Comparison of ENCODE assay signal across 18 cellular contexts in genomic region chr1:206804156-206804737, GRCh38. TPM values are rescaled to one million over a fixed set of nuclear protein-coding genes. Genes with fewer than 3 reads are reported as not detected.
A peak's percentile ranks its signal among the peaks of the same experiment; 100 is the strongest.
DNase-seq lines count a peak whose midpoint lies in the region; ATAC-seq, FAIRE-seq and TF ChIP-seq lines count a peak whose summit lies in the region.
"Had no signal": no experiment of that assay in that cellular context is flagged by ENCODE, and none has a peak within 500 bp of the region (broad histone marks: within the 10 kb centered on the region; RNA-seq: fewer than 3 reads in every experiment).

No MANE protein-coding gene starts in this region.

- H3K4me1 ChIP-seq in PC-3 (ENCODE audit: insufficient read depth, low read length) (peaks cover 8% of the 10 kb centered on the region; the same call in 1 of the 2 replicates), K562 (replicated peaks in 1 of 2; ENCODE audit: control insufficient read depth in 2 of 2, insufficient read depth in 2 of 2, low read length in 2 of 2) (no peaks in the 10 kb centered on the region; a peak in 1 of 5 replicates), transverse colon (peaks cover 0 to 2% (median 0%) of the 10 kb centered on the region in 4 donors)

- in situ Hi-C loops in K562 (cut with MboI): loop anchor here (5.0 kb wide), 1 partner anchor 67 kb away; no protein-coding TSS in a partner anchor
- in situ Hi-C loops in transverse colon (cut with MboI; ENCODE audit: low pct_ligation_motif_present in 1 of 4, low pct_unique_long_range_greater_than_20kb in 1 of 4, low sequenced_read_pairs in 3 of 4): loop anchor here in 1 of 4 donors (10.0 kb wide), 1 partner anchor 69 kb away; no protein-coding TSS in a partner anchor

- ATAC-seq in PC-3 (peak; percentile 63), K562 (no peak), GM21786 (IDR thresholded peaks at IDR 0.05; ENCODE audit: unreplicated experiment) (no peak), HG03460 (IDR thresholded peaks at IDR 0.05; ENCODE audit: unreplicated experiment) (no peak), HG03045 (IDR thresholded peaks at IDR 0.05; ENCODE audit: unreplicated experiment) (no peak)

- H3K27ac Mint-ChIP-seq in activated naive CD4-positive, alpha-beta T cell treated with anti-CD3 and anti-CD28 coated beads, Interleukin-2, amount 10 ng/mL, durations not matched to agents 7 days and 5 days: peak overlapping the region; percentile 86
- no peak overlapping the region for H3K27ac Mint-ChIP-seq in activated naive CD4-positive, alpha-beta T cell treated with anti-CD3 and anti-CD28 coated beads for 36 hours
- H3K27ac Mint-ChIP-seq: WTC11 had no signal

- peaks cover 71% of the 10 kb centered on the region for H3K4me1 Mint-ChIP-seq in activated naive CD4-positive, alpha-beta T cell treated with anti-CD3 and anti-CD28 coated beads, Interleukin-2, amount 10 ng/mL, durations not matched to agents 7 days and 5 days
- peaks cover 67% of the 10 kb centered on the region for H3K4me1 Mint-ChIP-seq in activated naive CD4-positive, alpha-beta T cell treated with anti-CD3 and anti-CD28 coated beads for 36 hours (ENCODE audit: low read depth)
- H3K4me1 Mint-ChIP-seq: WTC11 had no signal

- DNase-seq in activated naive CD4-positive, alpha-beta T cell treated with anti-CD3 and anti-CD28 coated beads, Interleukin-2, amount 10 ng/mL, durations not matched to agents 7 days and 5 days: no peak
- no peak for DNase-seq in activated naive CD4-positive, alpha-beta T cell treated with anti-CD3 and anti-CD28 coated beads for 36 hours
- peak; percentile 43 for DNase-seq in PC-3
- no peak for DNase-seq in K562 (ENCODE audit: extremely low read depth in 1 of 4, low spot score in 3 of 4)
- DNase-seq in transverse colon: no peak
- DNase-seq: erythroblast, NCI-H1930, NCI-H510A treated with DMSO at 0.1 percent for 48 hours, posterior cingulate gyrus, small intestine, SW 1271 had no signal

- no peak overlapping the region for H3K4me3 Mint-ChIP-seq in activated naive CD4-positive, alpha-beta T cell treated with anti-CD3 and anti-CD28 coated beads, Interleukin-2, amount 10 ng/mL, durations not matched to agents 7 days and 5 days
- H3K4me3 Mint-ChIP-seq in activated naive CD4-positive, alpha-beta T cell treated with anti-CD3 and anti-CD28 coated beads for 36 hours: no peak overlapping the region
- H3K4me3 Mint-ChIP-seq: WTC11 had no signal

- H3K4me2 ChIP-seq in PC-3 (ENCODE audit: low read length): no peak overlapping the region
- H3K4me2 ChIP-seq in K562 (ENCODE audit: insufficient read depth, low read length): no peak overlapping the region

- POLR2A ChIA-PET in PC-3 (lab: Charles Lee; ENCODE audit: unreplicated experiment): interaction anchor here (0.9 kb wide), 1 partner anchor 8 kb away, joined by 7 read pairs; no protein-coding TSS in a partner anchor
- POLR2A ChIA-PET in K562 (lab: Yijun Ruan, JAX): interaction anchor here (0.6 to 1.1 kb wide), 4 partner anchors 13 to 861 kb away, joined by 3 read pairs; partner anchors contain the start of gene SLC26A9

- H3K9ac ChIP-seq in PC-3 (ENCODE audit: low read length): no peak overlapping the region
- H3K9ac ChIP-seq in K562 (ENCODE audit: insufficient read depth in 1 of 2, low read depth in 2 of 2, low read length in 2 of 2): no peak overlapping the region

- no peaks in the 10 kb centered on the region for H3K9me2 ChIP-seq in PC-3 (replicated peaks; ENCODE audit: low read length)

- H4K20me1 ChIP-seq in PC-3 (ENCODE audit: low read length) (no peaks in the 10 kb centered on the region), K562 (replicated peaks; ENCODE audit: control insufficient read depth, insufficient read depth, low read length) (no peaks in the 10 kb centered on the region)

- H3K9me3 Mint-ChIP-seq in activated naive CD4-positive, alpha-beta T cell treated with anti-CD3 and anti-CD28 coated beads, Interleukin-2, amount 10 ng/mL, durations not matched to agents 7 days and 5 days: no peaks in the 10 kb centered on the region
- H3K9me3 Mint-ChIP-seq in activated naive CD4-positive, alpha-beta T cell treated with anti-CD3 and anti-CD28 coated beads for 36 hours: no peaks in the 10 kb centered on the region
- H3K9me3 Mint-ChIP-seq: WTC11 had no signal

- H3K27me3 ChIP-seq in PC-3 (ENCODE audit: low read length) (peaks cover 13% of the 10 kb centered on the region), K562 (ENCODE audit: control insufficient read depth in 2 of 2, insufficient read depth in 2 of 2, low read length in 2 of 2) (peaks cover 13 to 23% of the 10 kb centered on the region in 2 experiments), transverse colon (peaks cover 5% of the 10 kb centered on the region)

- no peak overlapping the region for H3K27ac ChIP-seq in PC-3 (ENCODE audit: low read length)
- H3K27ac ChIP-seq in K562 (ENCODE audit: extremely low read depth, low read depth, low read length): no peak overlapping the region
- H3K27ac ChIP-seq in transverse colon: peak overlapping the region; percentile 3 to 62 (median 50)

- H3K79me2 ChIP-seq in PC-3 (ENCODE audit: low read length): no peaks in the 10 kb centered on the region
- no peaks in the 10 kb centered on the region for H3K79me2 ChIP-seq in K562 (ENCODE audit: control insufficient read depth, insufficient read depth, low read length)

- peaks cover 45% of the 10 kb centered on the region for H3K27me3 Mint-ChIP-seq in activated naive CD4-positive, alpha-beta T cell treated with anti-CD3 and anti-CD28 coated beads, Interleukin-2, amount 10 ng/mL, durations not matched to agents 7 days and 5 days
- peaks cover 4% of the 10 kb centered on the region for H3K27me3 Mint-ChIP-seq in activated naive CD4-positive, alpha-beta T cell treated with anti-CD3 and anti-CD28 coated beads for 36 hours (ENCODE audit: low read depth)

- intact Hi-C loops in activated naive CD4-positive, alpha-beta T cell treated with anti-CD3 and anti-CD28 coated beads for 36 hours (cut with micrococcal nuclease): loop anchor here (5.0 kb wide), 3 partner anchors 212 to 752 kb away; partner anchors contain the start of genes IKBKE and RHEX
- intact Hi-C loops in PC-3 (cut with micrococcal nuclease) (loop anchor here (1.0 kb wide), 1 partner anchor 12 kb away; no protein-coding TSS in a partner anchor), K562 (cut with micrococcal nuclease) (loop anchor here (10.0 kb wide), 1 partner anchor 309 kb away; no protein-coding TSS in a partner anchor), transverse colon (cut with DNase I; ENCODE audit: low total_unique reads) (no loop called here)

- TF ChIP-seq POLR2A in K562 (conservative IDR thresholded peaks at IDR 0.05) (no peak), transverse colon (IDR thresholded peaks at IDR 0.05) (no peak)

- peaks cover 3% of the 10 kb centered on the region for H3K9me1 ChIP-seq in K562 (ENCODE audit: control insufficient read depth, insufficient read depth, low read length)

- H3K9me3 ChIP-seq in PC-3 (ENCODE audit: low read length) (no peaks in the 10 kb centered on the region), K562 (replicated peaks; ENCODE audit: control insufficient read depth, insufficient read depth, low read depth, low read length) (no peaks in the 10 kb centered on the region), transverse colon (no peaks in the 10 kb centered on the region)

- TF ChIP-seq RAD21 in K562 (CRISPR knock-in tag; conservative IDR thresholded peaks at IDR 0.05 in 1 of 2, IDR thresholded peaks at IDR 0.05 in 1 of 2): no peak

- CTCF ChIA-PET in activated naive CD4-positive, alpha-beta T cell treated with anti-CD3 and anti-CD28 coated beads, Interleukin-2, amount 10 ng/mL, durations not matched to agents 7 days and 5 days (lab: Charles Lee): interaction anchor here (1.0 to 11.6 kb wide), 14 partner anchors 9 to 173 kb away, joined by 3 to 361 read pairs (median 5); partner anchors contain the start of gene IL19
- CTCF ChIA-PET in activated naive CD4-positive, alpha-beta T cell treated with anti-CD3 and anti-CD28 coated beads for 36 hours (lab: Charles Lee): interaction anchor here (0.7 to 10.7 kb wide), 19 partner anchors 13 to 178 kb away, joined by 3 to 232 read pairs (median 5); partner anchors contain the start of genes IL10, IL19 and IL20
- CTCF ChIA-PET in PC-3 (lab: Charles Lee): interaction anchor here (1.6 kb wide), 1 partner anchor 69 kb away, joined by 8 read pairs; no protein-coding TSS in a partner anchor
- CTCF ChIA-PET in K562 (lab: Yijun Ruan, JAX; ENCODE audit: low intra/inter-chr PET ratio): no interaction called here

- FAIRE-seq in K562 (lab: Jason Lieb, UNC): no peak
- FAIRE-seq: small intestine had no signal

- no peaks in the 10 kb centered on the region for H3F3A ChIP-seq in PC-3 (ENCODE audit: low read length, unreplicated experiment)

- H3K4me3 ChIP-seq in PC-3 (ENCODE audit: low read length) (no peak overlapping the region), K562 (no peak overlapping the region), transverse colon (no peak overlapping the region)

- TF ChIP-seq EP300 in K562 (IDR thresholded peaks at IDR 0.05; ENCODE audit: low read length) (no peak), transverse colon (IDR thresholded peaks at IDR 0.05; ENCODE audit: low read depth) (no peak)

- WGBS in K562 (ENCODE audit: insufficient coverage, low coverage, missing lambda C conversion rate): 4% methylated on average over 1 of the region's 1 CpG
- 90% methylated on average over 1 of the region's 1 CpG; no CpG with 5 or more reads in 1 of the 2 donors for WGBS in transverse colon (ENCODE audit: low coverage in 1 of 2), 2 donors

- no peak overlapping the region for H2AFZ ChIP-seq in PC-3 (ENCODE audit: low read length)
- no peak overlapping the region for H2AFZ ChIP-seq in K562 (ENCODE audit: low read depth, low read length)

- H3K36me3 Mint-ChIP-seq in activated naive CD4-positive, alpha-beta T cell treated with anti-CD3 and anti-CD28 coated beads, Interleukin-2, amount 10 ng/mL, durations not matched to agents 7 days and 5 days: no peaks in the 10 kb centered on the region
- no peaks in the 10 kb centered on the region for H3K36me3 Mint-ChIP-seq in activated naive CD4-positive, alpha-beta T cell treated with anti-CD3 and anti-CD28 coated beads for 36 hours (ENCODE audit: low read depth)
- H3K36me3 Mint-ChIP-seq: WTC11 had no signal

- BruUV-seq in PC-3 (replicated peaks; lab: Mats Ljungman, UMichigan): no TSS peak
- BruUV-seq in K562 (replicated peaks; lab: Mats Ljungman, UMichigan): no TSS peak

- TF ChIP-seq CTCF in PC-3 (conservative IDR thresholded peaks at IDR 0.05; ENCODE audit: low read depth, low read length): no peak
- no peak for TF ChIP-seq CTCF in K562 (IDR thresholded peaks at IDR 0.05 in 2 of 3, conservative IDR thresholded peaks at IDR 0.05 in 1 of 3; ENCODE audit: insufficient read depth in 2 of 3, low read depth in 1 of 3, low read length in 3 of 3)
- TF ChIP-seq CTCF in transverse colon (IDR thresholded peaks at IDR 0.05): no peak

- no peaks in the 10 kb centered on the region for H3K36me3 ChIP-seq in PC-3 (ENCODE audit: low read depth, low read length)
- H3K36me3 ChIP-seq in K562 (ENCODE audit: control insufficient read depth, insufficient read depth, low read length): no peaks in the 10 kb centered on the region
- no peaks in the 10 kb centered on the region for H3K36me3 ChIP-seq in transverse colon

RNA-seq across cellular contexts. Expression of gene IL10, which starts 32.0 kb away (rescaled TPM):
- not detected for total RNA-seq in activated naive CD4-positive, alpha-beta T cell treated with anti-CD3 and anti-CD28 coated beads for 36 hours
- total RNA-seq in PC-3 (2014; rRNA removed) (not detected in 2 replicates), K562 (2014; rRNA removed) (not detected in 2 replicates), K562 (2014; rRNA removed; fragmentation: Illumina TruSeq; extraction: Trizol) (not detected in 2 replicates), K562 (2015; rRNA removed; fragmentation: Illumina TruSeq; extraction: Trizol) (not detected in 2 replicates), K562 (2021) (not detected in 2 replicates), transverse colon (1 to 10 TPM in 2 of 4 donors, not detected in 2; 1.6 to 4.4 TPM)
- not detected in 2 replicates for total RNA-seq in K562 (2011; cell fraction: chromatin; rRNA removed; ENCODE audit: low replicate concordance)
- not detected in 2 replicates for total RNA-seq in K562 (2011; cell fraction: nucleolus; rRNA removed)
- not detected in 2 replicates for total RNA-seq in K562 (2011; cell fraction: nucleoplasm; rRNA removed)
- polyA plus RNA-seq in K562 (2011; rRNA removed) (0.05 and 0.29 TPM in 2 replicates), K562 (2014; fragmentation: Illumina TruSeq; extraction: Trizol) (not detected in 2 replicates), K562 (2014; fragmentation: Nextera tagmentation; extraction: Ambion mirVana) (not detected), K562 (2014; rRNA removed) (not detected in 2 replicates)
- polyA plus RNA-seq in K562 (2011; cell fraction: cytosol; rRNA removed): 0.66 TPM in 1 of 2 replicates, not detected in the other
- 0.49 TPM in 1 of 2 replicates, not detected in the other for polyA plus RNA-seq in K562 (2011; cell fraction: nucleus; rRNA removed)
- polyA plus RNA-seq in K562 (2012): 0.13 and 0.58 TPM in 2 replicates
- not detected in 2 replicates for polyA minus RNA-seq in K562 (2011; rRNA and poly(A)+ RNA removed)
- polyA minus RNA-seq in K562 (2011; cell fraction: cytosol; rRNA and poly(A)+ RNA removed): not detected in 2 replicates
- 0.89 TPM in 1 of 2 replicates, not detected in the other for polyA minus RNA-seq in K562 (2011; cell fraction: nucleus; rRNA and poly(A)+ RNA removed)
- total RNA-seq: glomerular endothelial cell, myocyte, WTC11 had no signal

RNA-seq across cellular contexts. Expression of gene IL19, which starts 33.7 kb away (rescaled TPM):
- not detected for total RNA-seq in activated naive CD4-positive, alpha-beta T cell treated with anti-CD3 and anti-CD28 coated beads for 36 hours
- total RNA-seq in PC-3 (2014; rRNA removed) (not detected in 2 replicates), K562 (2014; rRNA removed) (not detected in 2 replicates), K562 (2014; rRNA removed; fragmentation: Illumina TruSeq; extraction: Trizol) (not detected in 2 replicates), K562 (2015; rRNA removed; fragmentation: Illumina TruSeq; extraction: Trizol) (not detected in 2 replicates), K562 (2021) (not detected in 2 replicates), transverse colon (not detected)
- not detected in 2 replicates for total RNA-seq in K562 (2011; cell fraction: chromatin; rRNA removed; ENCODE audit: low replicate concordance)
- not detected in 2 replicates for total RNA-seq in K562 (2011; cell fraction: nucleolus; rRNA removed)
- not detected in 2 replicates for total RNA-seq in K562 (2011; cell fraction: nucleoplasm; rRNA removed)
- polyA plus RNA-seq in K562 (2011; rRNA removed) (not detected in 2 replicates), K562 (2014; fragmentation: Illumina TruSeq; extraction: Trizol) (not detected in 2 replicates), K562 (2014; fragmentation: Nextera tagmentation; extraction: Ambion mirVana) (not detected), K562 (2014; rRNA removed) (not detected in 2 replicates)
- not detected in 2 replicates for polyA plus RNA-seq in K562 (2011; cell fraction: cytosol; rRNA removed)
- not detected in 2 replicates for polyA plus RNA-seq in K562 (2011; cell fraction: nucleus; rRNA removed)
- polyA plus RNA-seq in K562 (2012): not detected in 2 replicates
- not detected in 2 replicates for polyA minus RNA-seq in K562 (2011; rRNA and poly(A)+ RNA removed)
- not detected in 2 replicates for polyA minus RNA-seq in K562 (2011; cell fraction: cytosol; rRNA and poly(A)+ RNA removed)
- not detected in 2 replicates for polyA minus RNA-seq in K562 (2011; cell fraction: nucleus; rRNA and poly(A)+ RNA removed)
- total RNA-seq: glomerular endothelial cell, lower leg skin, myocyte, WTC11 had no signal
- polyA plus RNA-seq: small intestine had no signal

Comparison
In these comparisons a context has a peak if more than half of its experiments do, and no peak if none do; other contexts are left out.
1. H3K27ac ChIP-seq: peak in transverse colon (4 of 4); none in PC-3 (single experiment) and K562 (single experiment).